Comparison of ENCODE assay signal across 13 cellular contexts in genomic region chr14:68898248-68899032, GRCh38.
DNase-seq lines count a peak whose midpoint lies in the region; ATAC-seq lines count a peak whose summit lies in the region.
"Had no signal": no experiment of that assay in that cellular context is flagged by ENCODE, and none has a peak within 500 bp of the region (broad histone marks: within the 10 kb centered on the region; RNA-seq: fewer than 3 reads in every experiment).

No MANE protein-coding gene starts in this region.

- peak overlapping the region; percentile 47 for H3K27ac Mint-ChIP-seq in activated CD4-positive, alpha-beta T cell treated with anti-CD3 and anti-CD28 coated beads, Interleukin-2, amount 10 ng/mL, durations not matched to agents 7 days and 5 days
- H3K27ac Mint-ChIP-seq in activated naive CD8-positive, alpha-beta T cell: peak overlapping the region; percentile 90

- ATAC-seq in left colon (peak; percentile 13), GM18868 (IDR thresholded peaks at IDR 0.05; ENCODE audit: unreplicated experiment) (no peak)

- intact Hi-C loops in left colon (cut with DNase I, micrococcal nuclease): no loop called here

- peaks cover 5% of the 10 kb centered on the region for H3K36me3 Mint-ChIP-seq in activated CD4-positive, alpha-beta T cell treated with anti-CD3 and anti-CD28 coated beads, Interleukin-2, amount 10 ng/mL, durations not matched to agents 7 days and 5 days (ENCODE audit: low read depth)
- peaks cover 14% of the 10 kb centered on the region for H3K36me3 Mint-ChIP-seq in activated naive CD8-positive, alpha-beta T cell

- H3K27me3 Mint-ChIP-seq in activated CD4-positive, alpha-beta T cell treated with anti-CD3 and anti-CD28 coated beads, Interleukin-2, amount 10 ng/mL, durations not matched to agents 7 days and 5 days: no peaks in the 10 kb centered on the region
- no peaks in the 10 kb centered on the region for H3K27me3 Mint-ChIP-seq in activated naive CD8-positive, alpha-beta T cell

- H3K27ac ChIP-seq in temporal lobe (ENCODE audit: low read depth, low read length): peak overlapping the region; percentile 56
- H3K27ac ChIP-seq: upper lobe of right lung had no signal

- peaks cover 26% of the 10 kb centered on the region for H3K4me1 Mint-ChIP-seq in activated CD4-positive, alpha-beta T cell treated with anti-CD3 and anti-CD28 coated beads, Interleukin-2, amount 10 ng/mL, durations not matched to agents 7 days and 5 days
- peaks cover 30% of the 10 kb centered on the region for H3K4me1 Mint-ChIP-seq in activated naive CD8-positive, alpha-beta T cell (ENCODE audit: low read depth)

- POLR2A ChIA-PET in activated CD4-positive, alpha-beta T cell treated with anti-CD3 and anti-CD28 coated beads, Interleukin-2, amount 10 ng/mL, durations not matched to agents 7 days and 5 days (lab: Charles Lee): no interaction called here

- no peak for DNase-seq in activated CD4-positive, alpha-beta T cell treated with anti-CD3 and anti-CD28 coated beads, Interleukin-2, amount 10 ng/mL, durations not matched to agents 7 days and 5 days
- DNase-seq in activated CD4-positive, alpha-beta T cell treated with anti-CD3 and anti-CD28 coated beads for 1 hour: no peak
- DNase-seq in left colon: no peak
- no peak for DNase-seq in kidney tubule cell (ENCODE audit: low spot score)
- no peak for DNase-seq in SHP77 (lab: John Stamatoyannopoulos, UW)
- DNase-seq: activated CD4-positive, alpha-beta T cell treated with anti-CD3 and anti-CD28 coated beads, Interleukin-2, amount 50 U/mL, for 1 hour; effector memory CD4-positive, alpha-beta T cell; left cardiac atrium; small intestine; upper lobe of right lung had no signal

- no peak overlapping the region for H3K4me3 Mint-ChIP-seq in activated CD4-positive, alpha-beta T cell treated with anti-CD3 and anti-CD28 coated beads, Interleukin-2, amount 10 ng/mL, durations not matched to agents 7 days and 5 days
- no peak overlapping the region for H3K4me3 Mint-ChIP-seq in activated naive CD8-positive, alpha-beta T cell

- CTCF ChIA-PET in activated CD4-positive, alpha-beta T cell treated with anti-CD3 and anti-CD28 coated beads, Interleukin-2, amount 10 ng/mL, durations not matched to agents 7 days and 5 days (lab: Charles Lee): interaction anchor here (1.5 kb wide), 1 partner anchor 12 kb away, joined by 3 read pairs; no protein-coding TSS in a partner anchor

- H3K9me3 Mint-ChIP-seq in activated CD4-positive, alpha-beta T cell treated with anti-CD3 and anti-CD28 coated beads, Interleukin-2, amount 10 ng/mL, durations not matched to agents 7 days and 5 days: no peaks in the 10 kb centered on the region
- H3K9me3 Mint-ChIP-seq in activated naive CD8-positive, alpha-beta T cell (ENCODE audit: low read depth): no peaks in the 10 kb centered on the region
